ENCODE assay signal across 8 cellular contexts in the genomic region with DNA sequence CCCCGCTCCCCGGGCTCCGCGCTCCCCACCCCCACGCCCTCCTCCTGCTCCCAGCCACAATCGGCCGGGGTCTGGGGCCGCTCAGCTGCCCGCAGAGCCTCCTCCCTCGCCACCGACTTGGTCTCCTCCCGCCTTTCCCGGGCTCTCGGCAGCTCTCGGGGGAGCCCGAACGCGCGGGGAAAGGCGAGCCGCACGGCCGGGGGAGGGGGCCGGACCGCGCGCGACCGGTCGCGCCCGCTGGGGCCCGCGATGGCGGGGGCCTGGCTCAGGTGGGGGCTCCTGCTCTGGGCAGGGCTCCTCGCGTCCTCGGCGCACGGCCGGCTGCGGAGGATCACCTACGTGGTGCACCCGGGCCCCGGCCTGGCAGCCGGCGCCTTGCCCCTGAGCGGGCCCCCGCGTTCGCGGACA. TPM values are rescaled to one million over a fixed set of nuclear protein-coding genes. Genes with fewer than 3 reads are reported as not detected.
DNase-seq lines count a peak whose midpoint lies in the region; ATAC-seq and TF ChIP-seq lines count a peak whose summit lies in the region.

No MANE protein-coding gene starts in this region.

- 0% methylated on average over 25 to 52 of the region's 52 CpGs for WGBS in psoas muscle, 3 donors

- no peaks in the 10 kb centered on the region for H3K36me3 ChIP-seq in psoas muscle (ENCODE audit: insufficient read depth in 1 of 2, low read depth in 1 of 2)

- H3K9me3 ChIP-seq in psoas muscle: no peaks in the 10 kb centered on the region

- TF ChIP-seq POLR2A in GM18505 (IDR thresholded peaks at IDR 0.05; ENCODE audit: borderline replicate concordance, extremely low read depth, insufficient read depth, insufficient read length): no peak

- H3K4me1 ChIP-seq in foreskin keratinocyte (no peaks in the 10 kb centered on the region), psoas muscle (peaks cover 12% of the 10 kb centered on the region)

- ATAC-seq in GM18505 (IDR thresholded peaks at IDR 0.05; ENCODE audit: unreplicated experiment) (peak; percentile 23), HG02623 (IDR thresholded peaks at IDR 0.05; ENCODE audit: unreplicated experiment) (peak; percentile 34), foreskin keratinocyte (peak; percentile 29), psoas muscle (peak; percentile 19 to 42 (median 32))

- DNase-seq in SW480 (ENCODE audit: low spot score) (peak; percentile 28), foreskin keratinocyte (no peak), psoas muscle (peak in 1 of 2 donors; percentile 53), NCI-H128 (lab: John Stamatoyannopoulos, UW; ENCODE audit: unreplicated experiment) (no peak), UCSD-AML1 (lab: John Stamatoyannopoulos, UW; ENCODE audit: unreplicated experiment) (no peak), HT-29 (ENCODE audit: low spot score) (no peak)

- TF ChIP-seq CTCF in foreskin keratinocyte (conservative IDR thresholded peaks at IDR 0.05) (no peak), psoas muscle (IDR thresholded peaks at IDR 0.05) (no peak)

- intact Hi-C loops in psoas muscle (cut with DNase I): loop anchor here (5.0 to 10.0 kb wide), 6 partner anchors 65 to 188 kb away; no protein-coding TSS in a partner anchor

- H3K27ac ChIP-seq in foreskin keratinocyte (no peak overlapping the region), psoas muscle (peak overlapping the region; percentile 82)

- H3K27me3 ChIP-seq in foreskin keratinocyte (no peaks in the 10 kb centered on the region), psoas muscle (ENCODE audit: insufficient read depth in 3 of 3, low read length in 2 of 3) (no peaks in the 10 kb centered on the region)

- peak overlapping the region; percentile 91 for H3K4me3 ChIP-seq in psoas muscle

RNA-seq across cellular contexts. Expression of a gene that starts 0.3 kb away (rescaled TPM):
- total RNA-seq in foreskin keratinocyte: 2.8 and 8.9 TPM in 2 replicates
- 0.82 and 2.1 TPM in 2 replicates for polyA plus RNA-seq in foreskin keratinocyte
- 10 to 100 TPM in 3 of 4 donors, 1 to 10 TPM in 1; 9.5 to 26.8 (median 15.4) TPM for total RNA-seq in psoas muscle
- 1 to 10 TPM; 5.9 to 7.4 (median 7.3) TPM for polyA plus RNA-seq in psoas muscle
- 0.63 and 1.2 TPM in 2 replicates for total RNA-seq in HT-29 (2014; rRNA removed; shearing (Covaris generic))
